In genomic region chr16:88754912-88755744, GRCh38 we compare ENCODE assay signal across 10 cellular contexts. TPM values are rescaled to one million over a fixed set of nuclear protein-coding genes. Genes with fewer than 3 reads are reported as not detected.
A peak's percentile ranks its signal among the peaks of the same experiment; 100 is the strongest.
DNase-seq lines count a peak whose midpoint lies in the region; ATAC-seq and TF ChIP-seq lines count a peak whose summit lies in the region.
"Had no signal": no experiment of that assay in that cellular context is flagged by ENCODE, and none has a peak within 500 bp of the region (broad histone marks: within the 10 kb centered on the region; RNA-seq: fewer than 3 reads in every experiment).

No MANE protein-coding gene starts in this region.

- H3K27ac ChIP-seq in HCT116 (ENCODE audit: low read depth, low read length) (peak overlapping the region; percentile 15; the same call in 1 of the 2 replicates), iPS-20b (ENCODE audit: low read length) (peak overlapping the region; percentile 87), mesenchymal stem cell (ENCODE audit: low read length, poor library complexity, severe bottlenecking) (no peak overlapping the region)

- no peak overlapping the region for H2AFZ ChIP-seq in HCT116 (ENCODE audit: low read depth, low read length, poor library complexity, severe bottlenecking)
- no peak overlapping the region for H2AFZ ChIP-seq in mesenchymal stem cell (ENCODE audit: low read depth, low read length)

- no peak overlapping the region for H4K8ac ChIP-seq in mesenchymal stem cell (ENCODE audit: low read length)

- H2BK12ac ChIP-seq in mesenchymal stem cell (ENCODE audit: low read length in 2 of 2) = no peak overlapping the region

- H4K20me1 ChIP-seq in HCT116 (ENCODE audit: insufficient read depth) = peaks cover 16% of the 10 kb centered on the region; the same call in 1 of the 2 replicates

- H2AK5ac ChIP-seq in mesenchymal stem cell (ENCODE audit: low read length, severe bottlenecking) = no peak overlapping the region

- H3K23ac ChIP-seq in mesenchymal stem cell (ENCODE audit: low read length in 2 of 2) = no peak overlapping the region

- TF ChIP-seq POLR2A in HCT116 (IDR thresholded peaks at IDR 0.05; ENCODE audit: borderline replicate concordance, extremely low read depth, insufficient read depth, insufficient read length) = no peak

- H4K91ac ChIP-seq in mesenchymal stem cell (ENCODE audit: low read length) = no peak overlapping the region

- POLR2A ChIA-PET in HCT116 (lab: Charles Lee) = no interaction called here

- H3K9me2 ChIP-seq in HCT116 (ENCODE audit: insufficient read depth) = no peaks in the 10 kb centered on the region

- intact Hi-C loops in HCT116 (cut with micrococcal nuclease) = no loop called here

- no peak overlapping the region for H3K4ac ChIP-seq in mesenchymal stem cell (ENCODE audit: low read depth in 1 of 2, low read length in 2 of 2)

- H3K27me3 ChIP-seq in HCT116 (ENCODE audit: insufficient read depth, low read length) (no peaks in the 10 kb centered on the region), iPS-20b (ENCODE audit: insufficient read depth, low read length) (no peaks in the 10 kb centered on the region), mesenchymal stem cell (ENCODE audit: control insufficient read depth in 1 of 2, insufficient read depth in 1 of 2, low read length in 2 of 2) (no peaks in the 10 kb centered on the region)

- RAD21 ChIA-PET in HCT116 (lab: Charles Lee; ENCODE audit: low non-redundant PET in 1 of 2, low total read pairs in 2 of 2, uncharacterized antibody in 2 of 2, unreplicated experiment in 2 of 2) = no interaction called here

- H3K9ac ChIP-seq in HCT116 (ENCODE audit: low read length) = no peak overlapping the region
- H3K9ac ChIP-seq in iPS-20b (ENCODE audit: low read depth, low read length) = peak overlapping the region; percentile 53; the same call in 1 of the 2 replicates
- no peak overlapping the region for H3K9ac ChIP-seq in mesenchymal stem cell (ENCODE audit: low read length)

- H3K4me1 ChIP-seq in HCT116 (ENCODE audit: control insufficient read depth in 1 of 2, insufficient read depth in 2 of 2, low read length in 2 of 2) (peaks cover 0 to 15% of the 10 kb centered on the region in 2 experiments; a peak in 1 of 4 replicates), iPS-20b (ENCODE audit: insufficient read depth, low read length) (peaks cover 14% of the 10 kb centered on the region; the same call in 1 of the 2 replicates), mesenchymal stem cell (ENCODE audit: control insufficient read depth, insufficient read depth, low read depth, low read length) (peaks cover 56% of the 10 kb centered on the region)

- H3K9me3 ChIP-seq in HCT116 (ENCODE audit: control insufficient read depth in 1 of 2, insufficient read depth in 1 of 2, low read depth in 1 of 2, low read length in 2 of 2) (no peaks in the 10 kb centered on the region), iPS-20b (ENCODE audit: insufficient read depth, low read depth, low read length) (no peaks in the 10 kb centered on the region), mesenchymal stem cell (ENCODE audit: control insufficient read depth, low read length) (no peaks in the 10 kb centered on the region)

- 86% methylated on average over 41 of the region's 42 CpGs for WGBS in mesenchymal stem cell

- H2BK120ac ChIP-seq in mesenchymal stem cell (ENCODE audit: low read depth, low read length) = no peak overlapping the region

- no peak for TF ChIP-seq RAD21 in HCT116 (IDR thresholded peaks at IDR 0.05; ENCODE audit: low read depth)

- H2BK15ac ChIP-seq in mesenchymal stem cell (ENCODE audit: low read depth, poor library complexity, severe bottlenecking) = no peak overlapping the region

- H3K14ac ChIP-seq in mesenchymal stem cell (ENCODE audit: low read length in 2 of 2) = no peak overlapping the region

- H3K4me3 ChIP-seq in HCT116 (replicated peaks in 1 of 2; ENCODE audit: low read depth in 1 of 2, low read length in 2 of 2) = no peak overlapping the region
- peak overlapping the region; percentile 33; the same call in 1 of the 2 replicates for H3K4me3 ChIP-seq in iPS-20b (ENCODE audit: low read length)
- H3K4me3 ChIP-seq in mesenchymal stem cell (ENCODE audit: insufficient read depth in 1 of 2, low read depth in 1 of 2, low read length in 2 of 2) = no peak overlapping the region

- no peak overlapping the region for H2BK5ac ChIP-seq in mesenchymal stem cell (ENCODE audit: low read depth, low read length, poor library complexity, severe bottlenecking)

- CTCF ChIA-PET in HCT116 (lab: Charles Lee) = interaction anchor here (3.1 kb wide), 1 partner anchor 18 kb away, joined by 11 read pairs; no protein-coding TSS in a partner anchor

- peaks cover 38% of the 10 kb centered on the region for H3K79me1 ChIP-seq in mesenchymal stem cell (replicated peaks; ENCODE audit: low read length, poor library complexity, severe bottlenecking)

- H3K4me2 ChIP-seq in HCT116 (ENCODE audit: low read length) (no peak overlapping the region), mesenchymal stem cell (ENCODE audit: low read length, poor library complexity, severe bottlenecking) (no peak overlapping the region)

- ATAC-seq in HCT116 (no peak), HG03520 (IDR thresholded peaks at IDR 0.05; ENCODE audit: unreplicated experiment) (no peak), GM18868 (IDR thresholded peaks at IDR 0.05; ENCODE audit: unreplicated experiment) (no peak)

- H3K36me3 ChIP-seq in HCT116 (ENCODE audit: control insufficient read depth in 1 of 2, insufficient read depth in 2 of 2, low read length in 2 of 2) (peaks cover 2 to 11% of the 10 kb centered on the region in 2 experiments; a peak in 2 of 4 replicates), iPS-20b (ENCODE audit: insufficient read depth, low read depth, low read length) (no peaks in the 10 kb centered on the region), mesenchymal stem cell (ENCODE audit: control insufficient read depth in 1 of 2, insufficient read depth in 2 of 2, low read depth in 1 of 2, low read length in 2 of 2) (peaks cover 5 to 41% of the 10 kb centered on the region in 2 experiments)

- TF ChIP-seq CTCF in HCT116 (IDR thresholded peaks at IDR 0.05 in 2 of 3, conservative IDR thresholded peaks at IDR 0.05 in 1 of 3; ENCODE audit: borderline replicate concordance in 1 of 3, insufficient read depth in 1 of 3, low read depth in 2 of 3, low read length in 2 of 3) = no peak

- H3K79me2 ChIP-seq in HCT116 (ENCODE audit: insufficient read depth, low read length) = peaks cover 95% of the 10 kb centered on the region

- BruUV-seq in HCT116 (replicated peaks; lab: Mats Ljungman, UMichigan) = no TSS peak

- H3K18ac ChIP-seq in mesenchymal stem cell (ENCODE audit: low read depth in 1 of 2, low read length in 2 of 2) = no peak overlapping the region

- DNase-seq in 8988T = peak; percentile 96
- no peak for DNase-seq in HCT116 (ENCODE audit: low read depth, low spot score)
- DNase-seq in amniotic stem cell (lab: John Stamatoyannopoulos, UW) = peak; percentile 27
- no peak for DNase-seq in NCI-H1417 treated with DMSO at 0.1 percent for 48 hours (lab: John Stamatoyannopoulos, UW)
- DNase-seq in mesenchymal stem cell = no peak
- DNase-seq: activated T-cell treated with anti-CD3 and anti-CD28 coated beads, Interleukin-2, amount 50 U/mL, for 72 hours; NCI-H345 had no signal

TF ChIP-seq in HCT116, 20 proteins besides CTCF, POLR2A, EP300 and RAD21:
- TF ChIP-seq CBX3 (IDR thresholded peaks at IDR 0.05; ENCODE audit: low read depth) (no peak), MAX (IDR thresholded peaks at IDR 0.05) (no peak), ELF1 (IDR thresholded peaks at IDR 0.05; ENCODE audit: borderline replicate concordance, low read depth) (no peak), TCF7L2 (IDR thresholded peaks at IDR 0.05; ENCODE audit: borderline replicate concordance, extremely low read depth, insufficient read depth, insufficient read length) (no peak), ZFX (IDR thresholded peaks at IDR 0.05) (no peak), EZH2phosphoT487 (IDR thresholded peaks at IDR 0.05; ENCODE audit: borderline replicate concordance) (no peak), ATF3 (IDR thresholded peaks at IDR 0.05) (no peak), FOSL1 (IDR thresholded peaks at IDR 0.05; ENCODE audit: low read depth) (no peak)

RNA-seq across cellular contexts. Expression of gene PIEZO1, which starts 29.9 kb away (rescaled TPM):
- total RNA-seq in HCT116 (2021; ENCODE audit: unreplicated experiment) = 224 TPM
- 198 and 280 TPM in 2 replicates for polyA plus RNA-seq in HCT116 (2012)
- 112 TPM for polyA plus RNA-seq in mesenchymal stem cell (2013, experiment 1 of 2)
- polyA plus RNA-seq in mesenchymal stem cell (2013, experiment 2 of 2) = 108 TPM

RNA-seq across cellular contexts. Expression of gene CDT1, which starts 48.5 kb away (rescaled TPM):
- total RNA-seq in HCT116 (2021; ENCODE audit: unreplicated experiment) = 160 TPM
- 123 and 132 TPM in 2 replicates for polyA plus RNA-seq in HCT116 (2012)
- 3.1 TPM for polyA plus RNA-seq in mesenchymal stem cell (2013, experiment 1 of 2)
- 3.0 TPM for polyA plus RNA-seq in mesenchymal stem cell (2013, experiment 2 of 2)

RNA-seq across cellular contexts. Expression of gene CTU2, which starts 48.8 kb away (rescaled TPM):
- total RNA-seq in HCT116 (2021; ENCODE audit: unreplicated experiment) = 71.3 TPM
- 40.4 and 63.0 TPM in 2 replicates for polyA plus RNA-seq in HCT116 (2012)
- 34.1 TPM for polyA plus RNA-seq in mesenchymal stem cell (2013, experiment 1 of 2)
- 31.6 TPM for polyA plus RNA-seq in mesenchymal stem cell (2013, experiment 2 of 2)

RNA-seq across cellular contexts. Expression of gene RNF166, which starts 48.9 kb away (rescaled TPM):
- total RNA-seq in HCT116 (2021; ENCODE audit: unreplicated experiment) = 39.4 TPM
- 21.5 and 22.1 TPM in 2 replicates for polyA plus RNA-seq in HCT116 (2012)
- polyA plus RNA-seq in mesenchymal stem cell (2013, experiment 1 of 2) = 12.6 TPM
- polyA plus RNA-seq in mesenchymal stem cell (2013, experiment 2 of 2) = 10.8 TPM

RNA-seq across cellular contexts. Expression of gene APRT, which starts 56.6 kb away (rescaled TPM):
- total RNA-seq in HCT116 (2021; ENCODE audit: unreplicated experiment) = 311 TPM
- 329 and 349 TPM in 2 replicates for polyA plus RNA-seq in HCT116 (2012)
- 157 TPM for polyA plus RNA-seq in mesenchymal stem cell (2013, experiment 1 of 2)
- polyA plus RNA-seq in mesenchymal stem cell (2013, experiment 2 of 2) = 164 TPM

Comparison
In these comparisons a context has a peak if more than half of its experiments do, and no peak if none do; other contexts are left out.
1. DNase-seq: peak in 8988T (single experiment) and amniotic stem cell (single experiment); none in HCT116 (single experiment), NCI-H1417 treated with DMSO at 0.1 percent for 48 hours (single experiment) and mesenchymal stem cell (single experiment).